Comparison of ENCODE assay signal across 24 cellular contexts in the genomic region with DNA sequence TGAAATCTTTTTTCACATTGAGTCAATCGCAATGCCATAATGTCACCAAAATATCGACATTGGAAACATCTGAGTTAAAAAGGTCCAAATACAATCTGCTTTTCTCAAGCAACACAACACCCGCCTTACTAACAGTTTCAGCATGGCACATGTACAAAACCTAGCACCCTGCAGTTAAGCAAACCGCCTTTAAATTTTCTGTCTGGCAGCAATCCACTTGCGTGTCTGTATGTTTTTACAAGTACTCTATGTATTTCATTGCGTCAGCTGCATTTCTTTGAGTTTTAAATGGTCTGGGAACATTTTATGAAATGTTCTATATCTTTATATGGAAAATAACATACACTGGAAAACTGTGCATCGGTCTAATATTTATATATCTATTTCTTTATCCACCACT.
"Had no signal": no experiment of that assay in that cellular context is flagged by ENCODE, and none has a peak within 500 bp of the region (broad histone marks: within the 10 kb centered on the region; RNA-seq: fewer than 3 reads in every experiment).

No MANE protein-coding gene starts in this region.

- H3K36me3 Mint-ChIP-seq: activated naive CD4-positive, alpha-beta T cell treated with anti-CD3 and anti-CD28 coated beads, Interleukin-2, amount 10 ng/mL, durations not matched to agents 7 days and 5 days had no signal

- H3K9me3 Mint-ChIP-seq: activated CD8-positive, alpha-beta T cell treated with anti-CD3 and anti-CD28 coated beads for 36 hours; activated naive CD4-positive, alpha-beta T cell treated with anti-CD3 and anti-CD28 coated beads, Interleukin-2, amount 10 ng/mL, durations not matched to agents 7 days and 5 days; activated naive CD8-positive, alpha-beta T cell treated with anti-CD3 and anti-CD28 coated beads for 36 hours; activated T-helper 2 cell treated with anti-CD3 and anti-CD28 coated beads, Interferon-gamma antibody, Interleukin-2, Interleukin-4, amounts not matched to agents 10 μg/mL and 5 μg/mL and 100 μg/mL, durations not matched to agents 14 hours and 24 hours and 36 hours; T-helper 1 cell treated with Interleukin-12 subunit alpha and Interleukin-12 subunit beta and Interleukin-4 antibody, amounts not matched to agents 30 μg/mL and 1 μg/mL, for 36 hours had no signal

- H3K4me3 Mint-ChIP-seq: activated CD8-positive, alpha-beta T cell treated with anti-CD3 and anti-CD28 coated beads for 36 hours; activated naive CD4-positive, alpha-beta T cell treated with anti-CD3 and anti-CD28 coated beads, Interleukin-2, amount 10 ng/mL, durations not matched to agents 7 days and 5 days; activated naive CD8-positive, alpha-beta T cell treated with anti-CD3 and anti-CD28 coated beads for 36 hours; T-helper 1 cell treated with Interleukin-12 subunit alpha and Interleukin-12 subunit beta and Interleukin-4 antibody, amounts not matched to agents 30 μg/mL and 1 μg/mL, for 36 hours had no signal

- H3K27ac Mint-ChIP-seq: activated CD8-positive, alpha-beta T cell treated with anti-CD3 and anti-CD28 coated beads for 36 hours; activated naive CD4-positive, alpha-beta T cell treated with anti-CD3 and anti-CD28 coated beads, Interleukin-2, amount 10 ng/mL, durations not matched to agents 7 days and 5 days; activated naive CD8-positive, alpha-beta T cell treated with anti-CD3 and anti-CD28 coated beads for 36 hours; activated T-cell treated with anti-CD3 and anti-CD28 coated beads, Interleukin-2, amount 50 U/mL, for 72 hours; activated T-helper 2 cell treated with anti-CD3 and anti-CD28 coated beads, Interferon-gamma antibody, Interleukin-2, Interleukin-4, amounts not matched to agents 10 μg/mL and 5 μg/mL and 100 μg/mL, durations not matched to agents 14 hours and 24 hours and 36 hours; T-helper 1 cell treated with Interleukin-12 subunit alpha and Interleukin-12 subunit beta and Interleukin-4 antibody, amounts not matched to agents 30 μg/mL and 1 μg/mL, for 36 hours had no signal

- ATAC-seq: activated CD4-positive, CD25-positive, alpha-beta regulatory T cell treated with anti-CD3 and anti-CD28 coated beads, Interleukin-2, amount 50 U/mL, for 24 hours; K562 had no signal

- H3K4me3 ChIP-seq: K562, Peyer's patch, SJCRH30 had no signal

- FAIRE-seq: bronchial epithelial cell, K562 had no signal

- H3K36me3 ChIP-seq: Peyer's patch, SJCRH30 had no signal

- DNase-seq: activated CD4-positive, alpha-beta T cell treated with anti-CD3 and anti-CD28 coated beads for 4 hours; activated CD8-positive, alpha-beta memory T cell treated with anti-CD3 and anti-CD28 coated beads, Interleukin-2, amount 50 U/mL, for 4 hours; activated gamma-delta T cell treated with Interleukin-2 at 50 U/mL for 16 hours; activated naive CD4-positive, alpha-beta T cell treated with anti-CD3 and anti-CD28 coated beads, Interleukin-2, amount 10 ng/mL, durations not matched to agents 7 days and 5 days; central memory CD4-positive, alpha-beta T cell; NCI-H1048; NCI-H1417 treated with DMSO at 0.1 percent for 48 hours; NCI-H1694; NCI-H2029; NCI-H2107; NCI-H2171 treated with DMSO at 0.1 percent for 48 hours; NCI-H226; NCI-H524; Peyer's patch; Right ventricle myocardium superior; SJCRH30 had no signal

- H3K9me3 ChIP-seq: Peyer's patch, SJCRH30 had no signal

- H3K27me3 ChIP-seq: Peyer's patch, SJCRH30 had no signal

- H3K27me3 Mint-ChIP-seq: activated CD8-positive, alpha-beta T cell treated with anti-CD3 and anti-CD28 coated beads for 36 hours; activated naive CD4-positive, alpha-beta T cell treated with anti-CD3 and anti-CD28 coated beads, Interleukin-2, amount 10 ng/mL, durations not matched to agents 7 days and 5 days; activated naive CD8-positive, alpha-beta T cell treated with anti-CD3 and anti-CD28 coated beads for 36 hours had no signal
